8 cellular contexts compared by ENCODE assay signal in genomic region chr16:30697264-30698138, GRCh38. TPM values are rescaled to one million over a fixed set of nuclear protein-coding genes. Genes with fewer than 3 reads are reported as not detected.
DNase-seq lines count a peak whose midpoint lies in the region; ATAC-seq and TF ChIP-seq lines count a peak whose summit lies in the region.

No MANE protein-coding gene starts in this region.

- POLR2A ChIA-PET in MCF 10A (lab: Yijun Ruan, JAX), result interaction anchor here (0.7 to 1.8 kb wide), 18 partner anchors 9 to 205 kb away, joined by 3 to 13 read pairs (median 4); partner anchors contain the start of genes PHKG2, PRR14 and ZNF747

- no peaks in the 10 kb centered on the region for H3K27me3 Mint-ChIP-seq in MCF 10A (ENCODE audit: insufficient read depth, unreplicated experiment)

- H3K36me3 ChIP-seq in cardiac muscle cell (peaks cover 13% of the 10 kb centered on the region), stomach (peaks cover 19 to 25% (median 22%) of the 10 kb centered on the region in 4 donors)

- H3K4me3 Mint-ChIP-seq in MCF 10A (ENCODE audit: unreplicated experiment), result peak overlapping the region; percentile 86

- H3K27ac Mint-ChIP-seq in MCF 10A (ENCODE audit: low read depth, unreplicated experiment), result peak overlapping the region; percentile 100

- no peak for TF ChIP-seq POLR2A in stomach (IDR thresholded peaks at IDR 0.05)

- peak overlapping the region; percentile 70 for H3K4me3 ChIP-seq in cardiac muscle cell
- H3K4me3 ChIP-seq in stomach, result peak overlapping the region; percentile 74 to 98 (median 91)

- BruUV-seq in MCF 10A (replicated peaks; lab: Mats Ljungman, UMichigan), result TSS peak; percentile 68

- H3K27me3 ChIP-seq in cardiac muscle cell (no peaks in the 10 kb centered on the region), stomach (no peaks in the 10 kb centered on the region)

- peaks cover 14% of the 10 kb centered on the region for H3K4me1 Mint-ChIP-seq in MCF 10A (ENCODE audit: insufficient read depth, unreplicated experiment)

- H3K9me3 Mint-ChIP-seq in MCF 10A (ENCODE audit: unreplicated experiment), result no peaks in the 10 kb centered on the region

- TF ChIP-seq CTCF in cardiac muscle cell (IDR thresholded peaks at IDR 0.05; ENCODE audit: low read depth, low read length), result no peak
- no peak for TF ChIP-seq CTCF in MCF 10A (IDR thresholded peaks at IDR 0.05; ENCODE audit: unreplicated experiment)
- TF ChIP-seq CTCF in stomach (IDR thresholded peaks at IDR 0.05), result peak in 1 of 7 experiments; percentile 16

- ATAC-seq in Right ventricle myocardium superior (ENCODE audit: poor library complexity) (no peak), HG02623 (IDR thresholded peaks at IDR 0.05; ENCODE audit: unreplicated experiment) (peak; percentile 75)

- TF ChIP-seq EP300 in stomach (IDR thresholded peaks at IDR 0.05), result no peak

- H3K9me3 ChIP-seq in cardiac muscle cell (ENCODE audit: low read depth) (no peaks in the 10 kb centered on the region), stomach (no peaks in the 10 kb centered on the region)

- intact Hi-C loops in Right ventricle myocardium superior (cut with DNase I), result no loop called here
- intact Hi-C loops in MCF 10A (cut with micrococcal nuclease), result loop anchor here (1.0 to 5.0 kb wide), 3 partner anchors 39 to 200 kb away; partner anchors contain the start of genes CTF1 and FBRS
- intact Hi-C loops in stomach (cut with DNase I; ENCODE audit: low total_unique reads), result no loop called here

- CTCF ChIA-PET in MCF 10A (lab: Yijun Ruan, JAX), result interaction anchor here (0.6 to 1.4 kb wide), 5 partner anchors 25 to 281 kb away, joined by 3 to 6 read pairs (median 4); no protein-coding TSS in a partner anchor

- DNase-seq in cardiac muscle cell (ENCODE audit: low read depth in 1 of 2, low spot score in 1 of 2) (peak in 1 of 2 donors; percentile 97), Right ventricle myocardium superior (no peak), NCI-H2171 treated with DMSO at 0.1 percent for 48 hours (lab: John Stamatoyannopoulos, UW) (peak; percentile 97), MCF 10A (ENCODE audit: unreplicated experiment) (no peak), kidney tubule cell (ENCODE audit: low spot score) (peak; percentile 23), stomach (no peak), T-helper 9 cell (no peak)

- WGBS in stomach, 5 donors, result 8 to 24% (median 10%) methylated on average over 14 to 26 of the region's 26 CpGs

- H3K36me3 Mint-ChIP-seq in MCF 10A (ENCODE audit: insufficient read depth, unreplicated experiment), result peaks cover 44% of the 10 kb centered on the region

- H3K27ac ChIP-seq in cardiac muscle cell (peak overlapping the region; percentile 100), stomach (peak overlapping the region; percentile 96 to 100 (median 100))

- peaks cover 9% of the 10 kb centered on the region for H3K4me1 ChIP-seq in cardiac muscle cell (ENCODE audit: low read depth)
- peaks cover 16 to 53% (median 32%) of the 10 kb centered on the region in 4 donors for H3K4me1 ChIP-seq in stomach

RNA-seq across cellular contexts. Expression of gene SRCAP, which starts 1.5 kb away (rescaled TPM):
- total RNA-seq in cardiac muscle cell, result 14.8 and 20.9 TPM in 2 replicates
- polyA plus RNA-seq in cardiac muscle cell, result 38.0 and 42.9 TPM in 2 replicates
- total RNA-seq in Right ventricle myocardium superior, result 36.7 TPM
- 52.3 and 60.7 TPM in 2 replicates for total RNA-seq in MCF 10A (2022)
- 10 to 100 TPM; 23.3 to 70.1 (median 56.8) TPM for total RNA-seq in stomach
- 10 to 100 TPM in 1 of 3 donors, 1 to 10 TPM in 2; 1.2 to 12.1 (median 4.4) TPM for polyA plus RNA-seq in stomach

RNA-seq across cellular contexts. Expression of gene FBRS, which starts 39.3 kb away (rescaled TPM):
- total RNA-seq in cardiac muscle cell, result 47.0 and 55.4 TPM in 2 replicates
- polyA plus RNA-seq in cardiac muscle cell, result 21.2 and 25.8 TPM in 2 replicates
- 28.3 TPM for total RNA-seq in Right ventricle myocardium superior
- 69.1 and 80.8 TPM in 2 replicates for total RNA-seq in MCF 10A (2022)
- 100 to 1,000 TPM in 1 of 5 donors, 10 to 100 TPM in 4; 20.4 to 185 (median 28.6) TPM for total RNA-seq in stomach
- polyA plus RNA-seq in stomach, result 10 to 100 TPM; 19.7 to 35.9 (median 24.0) TPM

RNA-seq across cellular contexts. Expression of gene PRR14, which starts 46.7 kb away (rescaled TPM):
- total RNA-seq in cardiac muscle cell, result 30.8 and 33.7 TPM in 2 replicates
- polyA plus RNA-seq in cardiac muscle cell, result 25.0 and 28.5 TPM in 2 replicates
- 18.9 TPM for total RNA-seq in Right ventricle myocardium superior
- 39.4 and 41.4 TPM in 2 replicates for total RNA-seq in MCF 10A (2022)
- total RNA-seq in stomach, result 100 to 1,000 TPM in 2 of 5 donors, 10 to 100 TPM in 2, 1 to 10 TPM in 1; 9.0 to 123 (median 93.9) TPM
- 10 to 100 TPM; 69.8 to 79.7 (median 79.6) TPM for polyA plus RNA-seq in stomach

RNA-seq across cellular contexts. Expression of gene PHKG2, which starts 50.7 kb away (rescaled TPM):
- total RNA-seq in cardiac muscle cell (29.7 and 35.1 TPM in 2 replicates), Right ventricle myocardium superior (13.4 TPM), MCF 10A (2022) (28.0 and 28.4 TPM in 2 replicates), stomach (100 to 1,000 TPM in 1 of 5 donors, 10 to 100 TPM in 4; 18.2 to 104 (median 28.0) TPM)
- polyA plus RNA-seq in cardiac muscle cell (52.1 and 57.0 TPM in 2 replicates), stomach (10 to 100 TPM; 29.3 to 41.5 (median 35.6) TPM)

Comparison
In these comparisons a context has a peak if more than half of its experiments do, and no peak if none do; other contexts are left out.
1. DNase-seq: peak in NCI-H2171 treated with DMSO at 0.1 percent for 48 hours (single experiment) and kidney tubule cell (single experiment); none in Right ventricle myocardium superior (single experiment), MCF 10A (single experiment), stomach (single experiment) and T-helper 9 cell (single experiment).